ENCODE assay signal across 1 cellular context in genomic region chr10:124498071-124498470, GRCh38.
TF ChIP-seq lines count a peak whose summit lies in the region.

No MANE protein-coding gene starts in this region.

TF ChIP-seq in H1, 55 proteins besides CTCF, POLR2A, EP300 and RAD21:
- no peak for TF ChIP-seq TAF1 (IDR thresholded peaks at IDR 0.05; ENCODE audit: low read depth, low read length)
- no peak for TF ChIP-seq CBX8 (IDR thresholded peaks at IDR 0.05; ENCODE audit: borderline replicate concordance, low read depth, low read length)
- no peak for TF ChIP-seq PHF8 (conservative IDR thresholded peaks at IDR 0.05; ENCODE audit: low read depth, low read length)
- TF ChIP-seq CEBPB (IDR thresholded peaks at IDR 0.05; ENCODE audit: low read depth, low read length), result no peak
- TF ChIP-seq POU5F1 (IDR thresholded peaks at IDR 0.05; ENCODE audit: low read depth, low read length), result no peak
- no peak for TF ChIP-seq MAFK (IDR thresholded peaks at IDR 0.05; ENCODE audit: low read depth, low read length)
- TF ChIP-seq CTBP2 (IDR thresholded peaks at IDR 0.05; ENCODE audit: borderline replicate concordance, insufficient read depth, insufficient read length, low read length), result no peak
- TF ChIP-seq, protein P1, sequence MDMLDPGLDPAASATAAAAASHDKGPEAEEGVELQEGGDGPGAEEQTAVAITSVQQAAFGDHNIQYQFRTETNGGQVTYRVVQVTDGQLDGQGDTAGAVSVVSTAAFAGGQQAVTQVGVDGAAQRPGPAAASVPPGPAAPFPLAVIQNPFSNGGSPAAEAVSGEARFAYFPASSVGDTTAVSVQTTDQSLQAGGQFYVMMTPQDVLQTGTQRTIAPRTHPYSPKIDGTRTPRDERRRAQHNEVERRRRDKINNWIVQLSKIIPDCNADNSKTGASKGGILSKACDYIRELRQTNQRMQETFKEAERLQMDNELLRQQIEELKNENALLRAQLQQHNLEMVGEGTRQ (IDR thresholded peaks at IDR 0.05; ENCODE audit: low read length), result no peak
- TF ChIP-seq BACH1 (IDR thresholded peaks at IDR 0.05; ENCODE audit: low read length), result no peak
TF ChIP-seq in H1: peak in this region for 0.
